ENCODE assay signal across 9 cellular contexts in the genomic region with DNA sequence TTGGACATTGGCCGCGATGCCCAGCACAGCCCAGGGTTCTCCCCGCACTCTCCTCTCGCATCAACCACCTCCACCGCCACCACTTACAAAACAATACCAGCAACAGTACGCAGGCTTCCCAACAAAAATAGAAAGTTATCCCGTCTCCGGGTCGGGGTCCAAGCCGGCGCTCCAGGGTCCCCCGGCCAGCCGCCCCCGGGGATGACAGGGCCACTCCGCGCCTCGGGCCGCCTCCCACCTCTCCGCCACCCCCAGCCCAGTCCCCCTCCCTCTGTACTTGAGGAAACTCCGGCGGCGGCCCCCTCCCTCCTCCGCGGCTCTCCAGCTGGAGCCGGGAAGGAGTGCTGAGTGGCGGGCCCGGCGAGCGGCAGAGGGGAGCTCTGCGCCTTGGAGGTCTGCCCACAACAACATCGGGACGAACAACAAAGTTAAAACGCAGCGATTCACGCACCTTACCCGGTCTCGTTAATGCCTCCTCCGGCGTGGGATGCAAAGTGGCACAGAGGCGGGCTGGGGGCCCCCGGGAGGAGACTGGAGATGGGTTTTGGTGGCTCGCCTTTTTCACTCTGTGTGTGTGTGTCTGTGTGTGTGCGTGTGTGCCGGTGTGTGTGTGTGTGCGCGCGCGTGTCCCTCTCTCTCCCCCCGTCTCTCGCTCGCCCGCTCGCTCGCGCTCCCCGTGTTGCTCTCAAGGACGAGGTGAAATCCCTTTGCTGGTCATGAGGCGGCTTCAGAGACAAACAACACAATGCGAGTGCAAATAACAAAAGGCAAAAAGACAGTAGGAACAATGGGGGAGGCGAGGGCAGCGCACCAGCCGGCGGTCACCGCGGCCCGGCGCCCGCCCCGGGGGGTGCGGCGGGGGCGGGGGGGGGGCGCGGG.
DNase-seq lines count a peak whose midpoint lies in the region; ATAC-seq, FAIRE-seq and TF ChIP-seq lines count a peak whose summit lies in the region.
"Had no signal": no experiment of that assay in that cellular context is flagged by ENCODE, and none has a peak within 500 bp of the region (broad histone marks: within the 10 kb centered on the region; RNA-seq: fewer than 3 reads in every experiment).

No MANE protein-coding gene starts in this region.

- no peaks in the 10 kb centered on the region for H3K9me3 ChIP-seq in GM12878 (replicated peaks; ENCODE audit: control insufficient read depth, insufficient read depth, low read length)
- H3K9me3 ChIP-seq in iPS-18a (ENCODE audit: control insufficient read depth, low read depth, low read length), result no peaks in the 10 kb centered on the region

- peak overlapping the region; percentile 74 for H3K4me2 ChIP-seq in GM12878 (ENCODE audit: control insufficient read depth, insufficient read depth)

- SMC1A ChIA-PET in GM12878 (lab: Charles Lee; ENCODE audit: uncharacterized antibody, unreplicated experiment), result no interaction called here

- H3K36me3 ChIP-seq in GM12878 (ENCODE audit: control insufficient read depth in 2 of 2, insufficient read depth in 2 of 2, low read length in 1 of 2) (no peaks in the 10 kb centered on the region), iPS-18a (ENCODE audit: control insufficient read depth, low read depth, low read length) (no peaks in the 10 kb centered on the region)

- in situ Hi-C loops in GM12878 (cut with MboI), result no loop called here

- BruUV-seq in GM12878 (replicated peaks; lab: Mats Ljungman, UMichigan), result no TSS peak

- TF ChIP-seq CTCF in GM12864 (IDR thresholded peaks at IDR 0.05; ENCODE audit: low read depth, low read length, missing control alignments), result no peak
- TF ChIP-seq CTCF in GM12878 (IDR thresholded peaks at IDR 0.05 in 2 of 3, conservative IDR thresholded peaks at IDR 0.05 in 1 of 3; ENCODE audit: control insufficient read depth in 2 of 3, extremely low read depth in 1 of 3, insufficient read depth in 1 of 3, low read depth in 3 of 3, low read length in 3 of 3), result no peak

- no peak for TF ChIP-seq RAD21 in GM12878 (IDR thresholded peaks at IDR 0.05; ENCODE audit: insufficient read depth, low read depth, low read length)

- no peak for TF ChIP-seq POLR2A in GM12878 (IDR thresholded peaks at IDR 0.05; ENCODE audit: low read depth, low read length)

- H3K4me1 ChIP-seq in GM12878 (ENCODE audit: control insufficient read depth, insufficient read depth, low read length), result no peaks in the 10 kb centered on the region
- H3K4me1 ChIP-seq in iPS-18a (ENCODE audit: control insufficient read depth, low read depth, low read length), result peaks cover 31% of the 10 kb centered on the region

- intact Hi-C loops in GM12878 (cut with micrococcal nuclease; ENCODE audit: unreplicated experiment), result no loop called here

- no peaks in the 10 kb centered on the region for H3K79me2 ChIP-seq in GM12878 (ENCODE audit: control insufficient read depth, insufficient read depth, low read length)

- H3K9ac ChIP-seq in GM12878 (ENCODE audit: control insufficient read depth, insufficient read depth, low read length) (no peak overlapping the region), iPS-18a (ENCODE audit: low read length) (peak overlapping the region; percentile 79)

- H3K27me3 ChIP-seq in GM12878 (replicated peaks in 1 of 2; ENCODE audit: control insufficient read depth in 2 of 2, insufficient read depth in 2 of 2, low read length in 1 of 2) (peaks cover 22 to 23% of the 10 kb centered on the region in 2 experiments), iPS-18a (ENCODE audit: control insufficient read depth, insufficient read depth, low read length) (peaks cover 46% of the 10 kb centered on the region)

- H3K27ac ChIP-seq in GM12878 (ENCODE audit: control insufficient read depth, insufficient read depth) (no peak overlapping the region), iPS-18a (ENCODE audit: low read length) (peak overlapping the region; percentile 54)

- under 1% methylated on average over 55 of the region's 74 CpGs for WGBS in GM12878 (ENCODE audit: insufficient coverage, insufficient replicate concordance, low lambda C conversion rate, missing lambda C conversion rate)

- no peaks in the 10 kb centered on the region for H4K20me1 ChIP-seq in GM12878 (ENCODE audit: control insufficient read depth, insufficient read depth)

- DNase-seq in 8988T (peak; percentile 36), GM12864 (ENCODE audit: low read depth) (no peak), NCI-H69 (lab: John Stamatoyannopoulos, UW) (peak; percentile 87), GM12878 (ENCODE audit: low read depth, low spot score) (no peak), renal cortical epithelial cell (ENCODE audit: low read depth) (peak; percentile 19)
- DNase-seq in effector CD4-positive, alpha-beta T cell, result no peak
- DNase-seq in stimulated activated CD4-positive, alpha-beta T cell treated with anti-CD3 and anti-CD28 coated beads, Interleukin-2, amount 100 ng/mL, for 24 hours, result no peak

- H2AFZ ChIP-seq in GM12878 (ENCODE audit: control insufficient read depth, low read depth, low read length), result no peak overlapping the region

- ATAC-seq in GM12878, result peak; percentile 52
- ATAC-seq: HCT116 had no signal

- POLR2A ChIA-PET in GM12878 (lab: Charles Lee), result no interaction called here

- TF ChIP-seq EP300 in GM12878 (IDR thresholded peaks at IDR 0.05; ENCODE audit: borderline replicate concordance in 1 of 2, control insufficient read depth in 1 of 2, low read depth in 2 of 2, low read length in 2 of 2), result no peak

- RAD21 ChIA-PET in GM12878 (lab: Charles Lee; ENCODE audit: unreplicated experiment), result no interaction called here

- FAIRE-seq in GM12878 (lab: Jason Lieb, UNC), result no peak

- H3K4me3 ChIP-seq in GM12864 (ENCODE audit: low read depth, low read length) (peak overlapping the region; percentile 47), GM12878 (peak overlapping the region; percentile 66), iPS-18a (ENCODE audit: low read length) (peak overlapping the region; percentile 96)

- CTCF ChIA-PET in GM12878 (lab: Yijun Ruan, JAX), result no interaction called here

TF ChIP-seq in GM12878, 131 proteins besides CTCF, POLR2A, EP300 and RAD21:
- TF ChIP-seq CBFB (IDR thresholded peaks at IDR 0.05; ENCODE audit: low read depth) (no peak), BRCA1 (IDR thresholded peaks at IDR 0.05; ENCODE audit: low read depth, low read length) (no peak), SREBF2 (IDR thresholded peaks at IDR 0.05; ENCODE audit: low read length) (no peak), RELA (IDR thresholded peaks at IDR 0.05; ENCODE audit: borderline replicate concordance, partially characterized antibody) (no peak), ZBTB11 (CRISPR knock-in tag; IDR thresholded peaks at IDR 0.05) (no peak)
TF ChIP-seq in GM12878: peak in this region for 0.

Comparison
In these comparisons a context has a peak if more than half of its experiments do, and no peak if none do; other contexts are left out.
1. DNase-seq: peak in 8988T (single experiment), NCI-H69 (single experiment) and renal cortical epithelial cell (single experiment); none in GM12864 (single experiment), GM12878 (single experiment), effector CD4-positive, alpha-beta T cell (single experiment) and stimulated activated CD4-positive, alpha-beta T cell treated with anti-CD3 and anti-CD28 coated beads, Interleukin-2, amount 100 ng/mL, for 24 hours (0 of 2).
2. Peak in every context shown above with its lines, with median percentiles within 50 percentile points of each other: H3K4me3 ChIP-seq.